3 cellular contexts compared by ENCODE assay signal in genomic region chr4:186158966-186159365, GRCh38.
TF ChIP-seq lines count a peak whose summit lies in the region.

No MANE protein-coding gene starts in this region.

TF ChIP-seq in HepG2, 621 proteins besides CTCF, POLR2A, EP300 and RAD21:
- no peak for TF ChIP-seq GTF2F1 (IDR thresholded peaks at IDR 0.05; ENCODE audit: low read length)
- TF ChIP-seq MAFK (conservative IDR thresholded peaks at IDR 0.05 in 1 of 2, IDR thresholded peaks at IDR 0.05 in 1 of 2; ENCODE audit: low read length in 2 of 2): peak; percentile 71 to 89
- TF ChIP-seq ZNF652 (CRISPR knock-in tag; IDR thresholded peaks at IDR 0.05; ENCODE audit: borderline replicate concordance, low read depth): no peak
- TF ChIP-seq CEBPB (IDR thresholded peaks at IDR 0.05; ENCODE audit: borderline replicate concordance, low read depth, low read length): no peak
- TF ChIP-seq ZNF260 (CRISPR knock-in tag; IDR thresholded peaks at IDR 0.05; ENCODE audit: borderline replicate concordance, low read depth): no peak
- TF ChIP-seq MAFF (IDR thresholded peaks at IDR 0.05; ENCODE audit: low read depth, low read length): peak; percentile 82
TF ChIP-seq in HepG2: peak in this region for 2.

TF ChIP-seq in IMR-90, 13 proteins besides CTCF, POLR2A, EP300 and RAD21:
- TF ChIP-seq RFX5 (IDR thresholded peaks at IDR 0.05; ENCODE audit: low read depth, low read length) (no peak), MAFK (IDR thresholded peaks at IDR 0.05; ENCODE audit: low read depth, low read length) (peak; percentile 84)

TF ChIP-seq in K562, 482 proteins besides CTCF, POLR2A, EP300 and RAD21:
- no peak for TF ChIP-seq ZNF384 (IDR thresholded peaks at IDR 0.05; ENCODE audit: low read depth, low read length)
- no peak for TF ChIP-seq ZNF699 (CRISPR knock-in tag; IDR thresholded peaks at IDR 0.05; ENCODE audit: insufficient replicate concordance)
- no peak for TF ChIP-seq SP2 (IDR thresholded peaks at IDR 0.05; ENCODE audit: extremely low read depth, low read depth, low read length, poor library complexity, severe bottlenecking)
- TF ChIP-seq DACH1 (IDR thresholded peaks at IDR 0.05; ENCODE audit: partially characterized antibody): no peak
- peak; percentile 72 for TF ChIP-seq MAFF (IDR thresholded peaks at IDR 0.05; ENCODE audit: low read length)
- TF ChIP-seq ZNF551 (CRISPR knock-in tag; IDR thresholded peaks at IDR 0.05): no peak
- TF ChIP-seq SRSF3 (IDR thresholded peaks at IDR 0.05; ENCODE audit: insufficient read depth, low read length): no peak
- TF ChIP-seq ZNF274 (IDR thresholded peaks at IDR 0.05; ENCODE audit: borderline replicate concordance, low read depth, low read length): no peak
- TF ChIP-seq SREBF1 (IDR thresholded peaks at IDR 0.05; ENCODE audit: borderline replicate concordance, low read depth, low read length): no peak
- peak; percentile 69; the same call in 1 of the 2 replicates for TF ChIP-seq MAFK (IDR thresholded peaks at IDR 0.05; ENCODE audit: low read length)
- no peak for TF ChIP-seq SMAD2 (IDR thresholded peaks at IDR 0.05; ENCODE audit: low read depth, low read length)
- no peak for TF ChIP-seq CREBBP (IDR thresholded peaks at IDR 0.05; ENCODE audit: low read depth, low read length)
- no peak for TF ChIP-seq SAP30 (IDR thresholded peaks at IDR 0.05; ENCODE audit: borderline replicate concordance, insufficient read depth, low read depth, low read length, poor library complexity, severe bottlenecking)
- peak; percentile 81 for TF ChIP-seq MAFG (tag; conservative IDR thresholded peaks at IDR 0.05)
- TF ChIP-seq CUX1 (CRISPR knock-in tag; IDR thresholded peaks at IDR 0.05): no peak
- peak; percentile 68 for TF ChIP-seq C11orf30 (IDR thresholded peaks at IDR 0.05; ENCODE audit: low read depth)
- peak; percentile 77 for TF ChIP-seq ZNF316 (IDR thresholded peaks at IDR 0.05)
- TF ChIP-seq ZNF354B (CRISPR knock-in tag; IDR thresholded peaks at IDR 0.05): no peak
- TF ChIP-seq ZNF79 (CRISPR knock-in tag; IDR thresholded peaks at IDR 0.05; ENCODE audit: low read depth): no peak
- TF ChIP-seq PTRF (tag; IDR thresholded peaks at IDR 0.05): no peak
- no peak for TF ChIP-seq EWSR1 (IDR thresholded peaks at IDR 0.05; ENCODE audit: borderline replicate concordance, low read depth, partially characterized antibody)
- TF ChIP-seq TFE3 (CRISPR knock-in tag; IDR thresholded peaks at IDR 0.05): no peak
- no peak for TF ChIP-seq ETS1 (conservative IDR thresholded peaks at IDR 0.05; ENCODE audit: control insufficient read depth, low read depth, low read length)
- no peak for TF ChIP-seq U2AF2 (optimal IDR thresholded peaks at IDR 0.05; ENCODE audit: low read depth, low read length)
- TF ChIP-seq LEF1 (IDR thresholded peaks at IDR 0.05): no peak
- no peak for TF ChIP-seq ZNF764 (CRISPR knock-in tag; IDR thresholded peaks at IDR 0.05; ENCODE audit: low read depth)
- TF ChIP-seq ATF6 (CRISPR knock-in tag; IDR thresholded peaks at IDR 0.05): no peak
- TF ChIP-seq TGIF2 (CRISPR knock-in tag; IDR thresholded peaks at IDR 0.05): no peak
- TF ChIP-seq POLR2AphosphoS2 (IDR thresholded peaks at IDR 0.05; ENCODE audit: low read length): no peak
- no peak for TF ChIP-seq SMARCA4 (IDR thresholded peaks at IDR 0.05)
- TF ChIP-seq ZFP36 (IDR thresholded peaks at IDR 0.05; ENCODE audit: low read depth, low read length, partially characterized antibody): no peak
- TF ChIP-seq SRSF1 (IDR thresholded peaks at IDR 0.05; ENCODE audit: low read depth, low read length): no peak
